29 cellular contexts compared by ENCODE assay signal in genomic region chr22:36578619-36579018, GRCh38.
"Had no signal": no experiment of that assay in that cellular context is flagged by ENCODE, and none has a peak within 500 bp of the region (broad histone marks: within the 10 kb centered on the region; RNA-seq: fewer than 3 reads in every experiment).

No MANE protein-coding gene starts in this region.

- H3K4me3 ChIP-seq: ascending aorta, cardiac muscle cell, heart left ventricle, left ventricle myocardium inferior, right lobe of liver, skin epidermis, tibial artery, upper lobe of right lung had no signal

- H3K4me1 ChIP-seq: ascending aorta, heart left ventricle, left ventricle myocardium inferior, parathyroid adenoma, right lobe of liver, tibial artery, upper lobe of right lung had no signal

- H3K36me3 ChIP-seq: ascending aorta, cardiac muscle cell, heart left ventricle, left ventricle myocardium inferior, right lobe of liver, tibial artery, upper lobe of right lung, WERI-Rb-1 had no signal

- H3K27ac ChIP-seq: ascending aorta, cardiac muscle cell, heart left ventricle, left ventricle myocardium inferior, parathyroid adenoma, right lobe of liver, skin epidermis, tibial artery, upper lobe of right lung, WERI-Rb-1 had no signal

- H2AFZ ChIP-seq: parathyroid adenoma had no signal

- H3K27me3 ChIP-seq: ascending aorta, cardiac muscle cell, right lobe of liver had no signal

- H3K9ac ChIP-seq: parathyroid adenoma, SK-N-SH had no signal

- H3K4me2 ChIP-seq: SK-N-SH had no signal

- H3K79me2 ChIP-seq: parathyroid adenoma had no signal

- DNase-seq: activated CD4-positive, alpha-beta T cell treated with anti-CD3 and anti-CD28 coated beads for 48 hours; activated CD4-positive, alpha-beta T cell treated with anti-CD3 and anti-CD28 coated beads, Interleukin-2, amount 50 U/mL, for 48 hours; activated CD8-positive, alpha-beta memory T cell treated with anti-CD3 and anti-CD28 coated beads, Interleukin-2, amount 50 U/mL, for 4 hours; activated gamma-delta T cell; activated naive CD4-positive, alpha-beta T cell treated with anti-CD3 and anti-CD28 coated beads, Interleukin-2, amount 10 ng/mL, durations not matched to agents 7 days and 5 days; activated naive CD8-positive, alpha-beta T cell treated with anti-CD3 and anti-CD28 coated beads, Interleukin-2, amount 10 ng/mL, durations not matched to agents 7 days and 5 days; activated T-cell treated with anti-CD3 and anti-CD28 coated beads, Interleukin-2, amount 50 U/mL, for 1 hour; cortex of kidney; effector memory CD8-positive, alpha-beta T cell; foreskin fibroblast; heart left ventricle; left ventricle myocardium inferior; naive thymus-derived CD4-positive, alpha-beta T cell; nucleus accumbens; SK-N-SH; stimulated activated CD4-positive, alpha-beta T cell treated with anti-CD3 and anti-CD28 coated beads, Interleukin-4, amount 100 ng/mL, for 24 hours; stimulated activated CD8-positive, alpha-beta memory T cell treated with anti-CD3 and anti-CD28 coated beads, Interleukin-4, amount 100 ng/mL, for 48 hours; stimulated activated naive CD8-positive, alpha-beta T cell treated with anti-CD3 and anti-CD28 coated beads, Interleukin-15, amount 100 ng/mL, for 72 hours; substantia nigra; SW 1271; T1000; tibial artery; upper lobe of right lung; WERI-Rb-1 had no signal

- H3K9me3 ChIP-seq: ascending aorta, heart left ventricle, left ventricle myocardium inferior, right lobe of liver, SK-N-SH, tibial artery, upper lobe of right lung had no signal
